Comparison of ENCODE assay signal across 8 cellular contexts in the genomic region with DNA sequence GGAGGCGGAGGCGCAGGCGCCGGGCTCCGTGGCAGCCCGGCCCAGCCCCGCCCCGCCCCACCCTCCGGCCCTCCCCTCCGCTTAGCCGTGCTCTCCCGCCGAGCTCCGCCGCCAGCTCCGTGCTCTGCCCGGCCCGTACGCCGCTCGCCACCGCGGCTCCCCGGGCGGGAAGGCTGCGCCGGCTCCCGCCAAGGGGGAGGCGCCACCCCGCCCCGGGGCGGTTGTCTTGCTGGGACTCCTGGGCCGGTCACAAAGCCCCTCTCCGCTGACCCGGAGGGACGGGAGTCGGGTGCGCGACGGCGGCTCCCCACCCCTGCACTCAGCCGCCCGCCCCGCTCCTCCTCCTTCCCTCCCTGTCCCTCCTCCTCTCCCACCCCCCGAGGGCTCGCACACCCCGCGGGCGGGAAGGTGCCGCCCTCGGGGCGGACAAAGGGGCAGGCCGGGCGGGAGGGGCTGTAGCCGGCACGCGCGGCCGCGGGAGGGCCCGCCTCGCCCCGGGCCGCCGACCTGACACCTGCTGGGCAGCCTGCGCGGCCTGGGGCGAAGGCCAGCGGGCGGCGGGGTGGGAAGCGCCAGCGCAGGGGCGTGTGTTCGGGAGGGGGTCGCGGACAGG. TPM values are rescaled to one million over a fixed set of nuclear protein-coding genes. Genes with fewer than 3 reads are reported as not detected.
DNase-seq lines count a peak whose midpoint lies in the region; ATAC-seq, FAIRE-seq and TF ChIP-seq lines count a peak whose summit lies in the region.

No MANE protein-coding gene starts in this region.

- no peak overlapping the region for H3K27ac Mint-ChIP-seq in astrocyte (ENCODE audit: unreplicated experiment)
- no peak overlapping the region for H3K27ac Mint-ChIP-seq in immature natural killer cell

- H3K4me1 Mint-ChIP-seq in astrocyte (ENCODE audit: low read depth, unreplicated experiment) = peaks cover 1% of the 10 kb centered on the region
- H3K4me1 Mint-ChIP-seq in immature natural killer cell = peaks cover 20 to 34% of the 10 kb centered on the region in 2 donors

- peaks cover 7% of the 10 kb centered on the region for H3K9me3 ChIP-seq in astrocyte (ENCODE audit: insufficient read depth, low read depth, low read length)
- H3K9me3 ChIP-seq in thymus (ENCODE audit: control insufficient read depth) = no peaks in the 10 kb centered on the region

- peak; percentile 88 for ATAC-seq in GM19035 (IDR thresholded peaks at IDR 0.05; ENCODE audit: unreplicated experiment)
- peak; percentile 81 for ATAC-seq in HG03095 (IDR thresholded peaks at IDR 0.05; ENCODE audit: unreplicated experiment)

- peaks cover 58% of the 10 kb centered on the region for H3K27me3 Mint-ChIP-seq in astrocyte (ENCODE audit: low read depth, unreplicated experiment)
- H3K27me3 Mint-ChIP-seq in immature natural killer cell (ENCODE audit: low read depth in 3 of 3) = peaks cover 35 to 47% (median 41%) of the 10 kb centered on the region in 3 donors

- WGBS in thymus = 2% methylated on average over 77 of the region's 77 CpGs

- H3K4me3 ChIP-seq in astrocyte (ENCODE audit: insufficient read depth, low read depth, low read length) (peak overlapping the region; percentile 61), thymus (ENCODE audit: low read length) (peak overlapping the region; percentile 64)

- no peaks in the 10 kb centered on the region for H4K20me1 ChIP-seq in astrocyte (ENCODE audit: insufficient read depth, low read length)

- peak overlapping the region; percentile 61 for H3K9ac ChIP-seq in astrocyte (ENCODE audit: low read length)

- H3K36me3 Mint-ChIP-seq in astrocyte (ENCODE audit: low read depth, unreplicated experiment) = peaks cover under 1% of the 10 kb centered on the region
- H3K36me3 Mint-ChIP-seq in immature natural killer cell = peaks cover 0 to 4% (median 0%) of the 10 kb centered on the region in 3 donors

- no peak for TF ChIP-seq CTCF in astrocyte (IDR thresholded peaks at IDR 0.05; ENCODE audit: insufficient read depth, low read depth, low read length)

- FAIRE-seq in astrocyte (lab: Jason Lieb, UNC) = no peak

- peak overlapping the region; percentile 91 for H3K4me2 ChIP-seq in astrocyte (ENCODE audit: low read length)

- no peaks in the 10 kb centered on the region for H3K79me2 ChIP-seq in astrocyte (ENCODE audit: insufficient read depth, low read length)

- peak overlapping the region; percentile 75 for H2AFZ ChIP-seq in astrocyte (ENCODE audit: low read depth, low read length)

- H3K4me1 ChIP-seq in astrocyte (ENCODE audit: insufficient read depth, low read length) (peaks cover 7% of the 10 kb centered on the region), thymus (ENCODE audit: control insufficient read depth, insufficient read depth, low read length) (peaks cover 3% of the 10 kb centered on the region)

- H3K4me3 Mint-ChIP-seq in astrocyte (ENCODE audit: unreplicated experiment) (peak overlapping the region; percentile 80), immature natural killer cell (peak overlapping the region in 1 of 5 donors; percentile 72)

- intact Hi-C loops in head of caudate nucleus (cut with DNase I) = no loop called here

- H3K9me3 Mint-ChIP-seq in astrocyte (ENCODE audit: unreplicated experiment) (no peaks in the 10 kb centered on the region), immature natural killer cell (peaks cover 0 to 28% (median 6%) of the 10 kb centered on the region in 6 donors)

- no peak overlapping the region for H3K27ac ChIP-seq in astrocyte (ENCODE audit: low read depth, low read length)
- H3K27ac ChIP-seq in thymus (ENCODE audit: low read depth) = no peak overlapping the region

- H3K36me3 ChIP-seq in astrocyte (ENCODE audit: insufficient read depth, low read length) = no peaks in the 10 kb centered on the region
- H3K36me3 ChIP-seq in thymus (ENCODE audit: control insufficient read depth, insufficient read depth) = no peaks in the 10 kb centered on the region

- DNase-seq in COLO829 (ENCODE audit: low spot score) = peak; percentile 59
- peak; percentile 96 for DNase-seq in NCI-H345 (lab: John Stamatoyannopoulos, UW)
- DNase-seq in astrocyte (ENCODE audit: low read depth) = no peak
- DNase-seq in immature natural killer cell = peak in 2 of 3 donors; percentile 18
- DNase-seq in head of caudate nucleus = no peak

- H3K27me3 ChIP-seq in astrocyte (ENCODE audit: insufficient read depth, low read length) (peaks cover 53% of the 10 kb centered on the region), thymus (ENCODE audit: control insufficient read depth, insufficient read depth) (peaks cover 57% of the 10 kb centered on the region)

RNA-seq across cellular contexts. Expression of a gene that starts 11.5 kb away (rescaled TPM):
- total RNA-seq in astrocyte = 0.36 and 0.70 TPM in 2 replicates
- polyA plus RNA-seq in immature natural killer cell (not detected), thymus (0.05 TPM)

Comparison
In these comparisons a context has a peak if more than half of its experiments do, and no peak if none do; other contexts are left out.
1. DNase-seq: peak in COLO829 (single experiment), NCI-H345 (single experiment) and immature natural killer cell (2 of 3); none in astrocyte (single experiment) and head of caudate nucleus (0 of 42).